Comparison of ENCODE assay signal across 10 cellular contexts in the genomic region with DNA sequence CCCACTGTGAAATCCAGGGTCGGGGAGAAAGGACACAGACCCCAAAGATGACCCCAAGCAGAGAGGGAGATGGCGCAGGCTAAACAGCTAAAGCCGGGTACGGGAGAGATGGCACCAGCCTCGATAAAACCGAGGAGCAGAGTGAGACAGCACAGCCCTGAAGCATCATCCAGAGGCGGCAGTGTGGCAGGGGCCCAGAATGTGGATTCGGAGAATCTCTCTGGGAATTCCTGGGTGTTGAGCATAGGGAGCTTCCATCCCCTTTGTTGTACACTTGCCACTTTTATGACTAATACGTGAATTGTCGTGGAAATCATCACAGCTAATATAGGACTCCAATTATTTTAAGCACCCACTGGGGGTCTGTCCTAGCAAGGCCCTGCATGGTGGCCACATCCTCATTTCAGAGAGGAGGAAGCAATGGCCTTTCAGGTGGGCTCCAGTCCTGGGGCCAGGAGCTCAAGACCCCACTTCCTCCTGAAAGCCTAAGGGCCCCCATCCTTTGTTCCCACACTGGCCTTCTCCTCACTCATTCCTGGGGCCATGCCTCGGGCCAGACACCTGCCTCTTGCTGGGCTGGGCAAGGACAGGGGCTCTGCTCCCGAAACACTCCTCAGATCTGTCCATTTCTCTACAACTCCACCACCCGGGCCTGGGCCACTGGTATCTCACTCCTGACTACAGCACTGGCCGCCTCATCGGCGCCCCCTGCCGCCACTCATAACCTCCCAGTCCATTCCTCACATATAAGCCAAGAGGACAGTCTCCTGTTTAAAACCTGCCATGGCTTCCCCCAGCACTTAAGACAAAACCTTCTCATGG. TPM values are rescaled to one million over a fixed set of nuclear protein-coding genes. Genes with fewer than 3 reads are reported as not detected.
DNase-seq lines count a peak whose midpoint lies in the region; ATAC-seq and TF ChIP-seq lines count a peak whose summit lies in the region.
"Had no signal": no experiment of that assay in that cellular context is flagged by ENCODE, and none has a peak within 500 bp of the region (broad histone marks: within the 10 kb centered on the region; RNA-seq: fewer than 3 reads in every experiment).

No MANE protein-coding gene starts in this region.

- H3K9me3 ChIP-seq in neural progenitor cell (ENCODE audit: low read depth) = no peaks in the 10 kb centered on the region
- H3K9me3 ChIP-seq: tibial artery had no signal

- H3K4me2 ChIP-seq in neural progenitor cell = no peak overlapping the region

- no peak overlapping the region for H3K9ac ChIP-seq in neural progenitor cell

- no peak overlapping the region for H3K27ac ChIP-seq in neural progenitor cell

- H3K4me1 ChIP-seq in neural progenitor cell = no peaks in the 10 kb centered on the region

- TF ChIP-seq CTCF in LNCaP clone FGC (IDR thresholded peaks at IDR 0.05; ENCODE audit: control insufficient read depth, extremely low read depth, insufficient read depth) (peak; percentile 21; the same call in 1 of the 2 replicates), neural progenitor cell (IDR thresholded peaks at IDR 0.05) (peak; percentile 57)

- in situ Hi-C loops in G401 (cut with HindIII; ENCODE audit: low sequenced_read_pairs) = no loop called here

- H3K36me3 Mint-ChIP-seq in activated T-helper 17 cell treated with anti-CD3 and anti-CD28 coated beads, Interleukin-2, amount 50 U/mL, for 72 hours (ENCODE audit: low read depth) = no peaks in the 10 kb centered on the region
- peaks cover 4% of the 10 kb centered on the region for H3K36me3 Mint-ChIP-seq in neural progenitor cell
- H3K36me3 Mint-ChIP-seq: activated naive CD4-positive, alpha-beta T cell treated with anti-CD3 and anti-CD28 coated beads, Interleukin-2, amount 50 U/mL, for 24 hours had no signal

- DNase-seq in G401 (ENCODE audit: low spot score) = peak; percentile 32
- no peak for DNase-seq in LNCaP clone FGC (ENCODE audit: low read depth)
- DNase-seq in neural progenitor cell (ENCODE audit: low spot score) = peak; percentile 55
- DNase-seq in mesenteric fat pad (ENCODE audit: low spot score) = no peak
- DNase-seq in NCI-H774 (lab: John Stamatoyannopoulos, UW) = no peak
- DNase-seq in NCI-H1105 (lab: John Stamatoyannopoulos, UW) = no peak
- no peak for DNase-seq in NCI-H524 treated with DMSO at 0.1 percent for 48 hours (lab: John Stamatoyannopoulos, UW)
- DNase-seq: tibial artery had no signal

- peak; percentile 52 for ATAC-seq in activated T-helper 17 cell treated with anti-CD3 and anti-CD28 coated beads, Interleukin-2, amount 50 U/mL, for 72 hours (replicated peaks)

- H3K4me3 ChIP-seq in LNCaP clone FGC (ENCODE audit: low read depth, low read length) = no peak overlapping the region
- no peak overlapping the region for H3K4me3 ChIP-seq in neural progenitor cell
- H3K4me3 ChIP-seq: tibial artery had no signal

- peaks cover 18% of the 10 kb centered on the region for H3K27me3 Mint-ChIP-seq in activated T-helper 17 cell treated with anti-CD3 and anti-CD28 coated beads, Interleukin-2, amount 50 U/mL, for 72 hours
- peaks cover 12% of the 10 kb centered on the region for H3K27me3 Mint-ChIP-seq in neural progenitor cell (ENCODE audit: insufficient read depth, low read depth)
- H3K27me3 Mint-ChIP-seq: activated naive CD4-positive, alpha-beta T cell treated with anti-CD3 and anti-CD28 coated beads, Interleukin-2, amount 50 U/mL, for 24 hours had no signal

- H3K27me3 ChIP-seq in neural progenitor cell = no peaks in the 10 kb centered on the region
- H3K27me3 ChIP-seq: tibial artery had no signal

- no peak overlapping the region for H2AFZ ChIP-seq in neural progenitor cell (replicated peaks)

- H3K9me3 Mint-ChIP-seq in activated T-helper 17 cell treated with anti-CD3 and anti-CD28 coated beads, Interleukin-2, amount 50 U/mL, for 72 hours = no peaks in the 10 kb centered on the region
- H3K9me3 Mint-ChIP-seq in neural progenitor cell = no peaks in the 10 kb centered on the region
- H3K9me3 Mint-ChIP-seq: activated naive CD4-positive, alpha-beta T cell treated with anti-CD3 and anti-CD28 coated beads, Interleukin-2, amount 50 U/mL, for 24 hours had no signal

- no peak overlapping the region for H3K27ac Mint-ChIP-seq in activated T-helper 17 cell treated with anti-CD3 and anti-CD28 coated beads, Interleukin-2, amount 50 U/mL, for 72 hours
- no peak overlapping the region for H3K27ac Mint-ChIP-seq in neural progenitor cell
- H3K27ac Mint-ChIP-seq: activated naive CD4-positive, alpha-beta T cell treated with anti-CD3 and anti-CD28 coated beads, Interleukin-2, amount 50 U/mL, for 24 hours had no signal

- no peaks in the 10 kb centered on the region for H3K79me2 ChIP-seq in neural progenitor cell (ENCODE audit: low read depth)

- no peaks in the 10 kb centered on the region for H3K36me3 ChIP-seq in neural progenitor cell

- no peaks in the 10 kb centered on the region for H3K4me1 Mint-ChIP-seq in activated T-helper 17 cell treated with anti-CD3 and anti-CD28 coated beads, Interleukin-2, amount 50 U/mL, for 72 hours
- peaks cover 3% of the 10 kb centered on the region for H3K4me1 Mint-ChIP-seq in neural progenitor cell
- H3K4me1 Mint-ChIP-seq: activated naive CD4-positive, alpha-beta T cell treated with anti-CD3 and anti-CD28 coated beads, Interleukin-2, amount 50 U/mL, for 24 hours had no signal

- peaks cover 15% of the 10 kb centered on the region for H4K20me1 ChIP-seq in neural progenitor cell (ENCODE audit: low read depth)

- H3K4me3 Mint-ChIP-seq in activated T-helper 17 cell treated with anti-CD3 and anti-CD28 coated beads, Interleukin-2, amount 50 U/mL, for 72 hours = no peak overlapping the region
- no peak overlapping the region for H3K4me3 Mint-ChIP-seq in neural progenitor cell
- H3K4me3 Mint-ChIP-seq: activated naive CD4-positive, alpha-beta T cell treated with anti-CD3 and anti-CD28 coated beads, Interleukin-2, amount 50 U/mL, for 24 hours had no signal

- H3F3A ChIP-seq in neural progenitor cell (ENCODE audit: low read depth) = no peaks in the 10 kb centered on the region

RNA-seq across cellular contexts. Expression of a gene that starts 29.3 kb away (rescaled TPM):
- total RNA-seq in G401 (2014; rRNA removed; shearing (Covaris generic)) = 1.2 and 2.7 TPM in 2 replicates
- total RNA-seq in activated T-helper 17 cell treated with anti-CD3 and anti-CD28 coated beads, Interleukin-2, amount 50 U/mL, for 72 hours = 1 to 10 TPM; 1.7 to 5.0 TPM
- total RNA-seq in neural progenitor cell (ENCODE audit: low replicate concordance) (1.6 TPM in 1 of 2 replicates, not detected in the other), mesenteric fat pad (not detected)

RNA-seq across cellular contexts. Expression of a gene that starts 46.7 kb away (rescaled TPM):
- 0.49 and 1.1 TPM in 2 replicates for total RNA-seq in G401 (2014; rRNA removed; shearing (Covaris generic))
- total RNA-seq in activated T-helper 17 cell treated with anti-CD3 and anti-CD28 coated beads, Interleukin-2, amount 50 U/mL, for 72 hours = 1 to 10 TPM in 1 of 2 donors, under 1 TPM in 1; 0.37 to 1.7 TPM
- total RNA-seq in neural progenitor cell (ENCODE audit: low replicate concordance) (5.8 and 19.4 TPM in 2 replicates), mesenteric fat pad (0.80 TPM)

RNA-seq across cellular contexts. Expression of a gene that starts 52.6 kb away (rescaled TPM):
- total RNA-seq in G401 (2014; rRNA removed; shearing (Covaris generic)) = 22.4 and 22.7 TPM in 2 replicates
- total RNA-seq in activated T-helper 17 cell treated with anti-CD3 and anti-CD28 coated beads, Interleukin-2, amount 50 U/mL, for 72 hours = 10 to 100 TPM; 12.1 to 12.5 TPM
- total RNA-seq in neural progenitor cell (ENCODE audit: low replicate concordance) (13.4 and 35.6 TPM in 2 replicates), mesenteric fat pad (8.9 TPM)

Comparison
In these comparisons a context has a peak if more than half of its experiments do, and no peak if none do; other contexts are left out.
1. DNase-seq: peak in G401 (single experiment) and neural progenitor cell (single experiment); none in LNCaP clone FGC (single experiment), mesenteric fat pad (single experiment), NCI-H774 (single experiment), NCI-H1105 (single experiment) and NCI-H524 treated with DMSO at 0.1 percent for 48 hours (single experiment).